8 cellular contexts compared by ENCODE assay signal in the genomic region with DNA sequence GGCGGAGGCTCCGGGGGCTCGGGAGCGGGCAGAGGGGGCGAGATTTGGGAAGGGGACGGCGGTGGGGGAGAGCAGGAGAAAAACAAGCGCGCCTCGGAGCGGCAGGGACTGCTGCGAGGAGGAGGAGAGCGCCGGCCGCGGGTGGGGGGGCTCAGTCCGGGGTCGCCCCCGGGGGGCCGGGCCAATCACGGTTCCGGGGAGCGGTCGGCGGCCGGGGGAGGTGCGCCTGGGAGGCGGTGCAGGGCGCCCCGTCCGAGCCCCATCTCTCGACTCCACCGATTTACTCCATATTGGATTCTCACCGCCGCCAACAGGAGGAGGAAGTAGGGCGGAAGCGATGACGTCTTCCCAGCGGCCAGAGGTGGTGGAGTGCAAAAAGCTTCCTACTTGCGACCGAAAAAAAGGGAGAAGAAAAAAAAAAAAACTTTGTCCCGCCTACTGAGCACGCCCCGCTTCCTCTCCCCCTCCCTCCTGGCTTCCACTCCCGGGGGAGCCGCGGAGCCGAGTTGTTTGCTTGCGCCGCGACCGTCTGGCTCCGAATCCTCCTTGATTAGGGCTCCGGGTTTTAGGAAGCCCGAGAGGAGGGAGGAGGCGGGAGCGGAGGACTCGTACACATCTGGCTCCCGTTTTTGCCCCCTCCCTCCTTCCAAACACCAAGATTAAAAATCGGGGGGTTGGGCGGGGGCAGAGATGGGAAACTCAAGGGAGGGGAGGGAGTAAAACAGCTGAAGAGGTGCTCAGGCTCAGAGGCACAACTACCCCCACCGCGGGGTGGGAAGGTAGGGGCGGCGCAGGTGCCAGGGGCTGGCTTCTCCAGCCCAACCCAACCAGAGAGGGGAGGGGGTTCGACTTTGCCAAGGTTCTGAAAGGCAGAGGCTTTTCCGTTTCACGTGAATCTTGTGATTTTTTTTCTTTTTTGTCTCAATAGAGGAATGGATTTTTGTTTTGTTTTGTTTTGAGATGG. TPM values are rescaled to one million over a fixed set of nuclear protein-coding genes. Genes with fewer than 3 reads are reported as not detected.
DNase-seq lines count a peak whose midpoint lies in the region; ATAC-seq and TF ChIP-seq lines count a peak whose summit lies in the region.

A gene with protein sequence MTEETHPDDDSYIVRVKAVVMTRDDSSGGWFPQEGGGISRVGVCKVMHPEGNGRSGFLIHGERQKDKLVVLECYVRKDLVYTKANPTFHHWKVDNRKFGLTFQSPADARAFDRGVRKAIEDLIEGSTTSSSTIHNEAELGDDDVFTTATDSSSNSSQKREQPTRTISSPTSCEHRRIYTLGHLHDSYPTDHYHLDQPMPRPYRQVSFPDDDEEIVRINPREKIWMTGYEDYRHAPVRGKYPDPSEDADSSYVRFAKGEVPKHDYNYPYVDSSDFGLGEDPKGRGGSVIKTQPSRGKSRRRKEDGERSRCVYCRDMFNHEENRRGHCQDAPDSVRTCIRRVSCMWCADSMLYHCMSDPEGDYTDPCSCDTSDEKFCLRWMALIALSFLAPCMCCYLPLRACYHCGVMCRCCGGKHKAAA (minus strand): TSS at position 373 of the 964 bp plus-strand sequence. CDS start 612 bp downstream, outside the sequence.

- peaks cover 19% of the 10 kb centered on the region for H3K4me1 ChIP-seq in effector memory CD4-positive, alpha-beta T cell (ENCODE audit: control insufficient read depth, insufficient read depth, low read length, poor library complexity, severe bottlenecking)

- H3K4me1 Mint-ChIP-seq in activated CD8-positive, alpha-beta T cell treated with anti-CD3 and anti-CD28 coated beads for 36 hours (ENCODE audit: low read depth): peaks cover 18% of the 10 kb centered on the region

- H3K9me3 Mint-ChIP-seq in activated CD8-positive, alpha-beta T cell treated with anti-CD3 and anti-CD28 coated beads for 36 hours: no peaks in the 10 kb centered on the region

- H3K27ac Mint-ChIP-seq in activated CD8-positive, alpha-beta T cell treated with anti-CD3 and anti-CD28 coated beads for 36 hours: peak within 1 kb of the TSS; percentile 81

- intact Hi-C loops in activated CD8-positive, alpha-beta T cell treated with anti-CD3 and anti-CD28 coated beads for 36 hours (cut with micrococcal nuclease): no loop called here

- DNase-seq in AG10803 (ENCODE audit: low read depth): peak; percentile 98
- peak; percentile 45 for DNase-seq in GM19238 (ENCODE audit: insufficient read length, low spot score)
- peak; percentile 79 for DNase-seq in HPDE6-E6E7 (ENCODE audit: extremely low spot score)
- peak; percentile 87 for DNase-seq in NCI-H82 treated with DMSO at 0.1 percent for 48 hours (lab: John Stamatoyannopoulos, UW; ENCODE audit: unreplicated experiment)
- DNase-seq in activated CD8-positive, alpha-beta T cell treated with anti-CD3 and anti-CD28 coated beads for 36 hours: peak; percentile 84
- DNase-seq in effector memory CD4-positive, alpha-beta T cell: peak; percentile 66 to 73 (median 67)
- peak; percentile 94 to 98 for DNase-seq in lung microvascular endothelial cell (ENCODE audit: low read depth in 2 of 2)
- peak; percentile 44 to 66 (median 58) for DNase-seq in stimulated activated CD4-positive, alpha-beta T cell treated with anti-CD3 and anti-CD28 coated beads, TNF-alpha, amount 100 ng/mL, for 48 hours (ENCODE audit: low read depth in 3 of 3)

- no peaks in the 10 kb centered on the region for H3K36me3 ChIP-seq in effector memory CD4-positive, alpha-beta T cell (ENCODE audit: control insufficient read depth, insufficient read depth, low read length)

- peaks cover 44% of the 10 kb centered on the region for H3K27me3 Mint-ChIP-seq in activated CD8-positive, alpha-beta T cell treated with anti-CD3 and anti-CD28 coated beads for 36 hours

- H3K27me3 ChIP-seq in effector memory CD4-positive, alpha-beta T cell (replicated peaks; ENCODE audit: control insufficient read depth, insufficient read depth, low read length, poor library complexity, severe bottlenecking): peaks cover 27% of the 10 kb centered on the region

- POLR2A ChIA-PET in activated CD8-positive, alpha-beta T cell treated with anti-CD3 and anti-CD28 coated beads for 36 hours (lab: Charles Lee): no interaction called here

- peak; percentile 46 for ATAC-seq in activated CD8-positive, alpha-beta T cell treated with anti-CD3 and anti-CD28 coated beads for 36 hours

- no peaks in the 10 kb centered on the region for H3K9me3 ChIP-seq in effector memory CD4-positive, alpha-beta T cell (ENCODE audit: control insufficient read depth, low read length)

- H3K27ac ChIP-seq in effector memory CD4-positive, alpha-beta T cell (ENCODE audit: insufficient read depth, low read length, poor library complexity, severe bottlenecking): peak within 1 kb of the TSS; percentile 40

- no peaks in the 10 kb centered on the region for H3K36me3 Mint-ChIP-seq in activated CD8-positive, alpha-beta T cell treated with anti-CD3 and anti-CD28 coated beads for 36 hours (ENCODE audit: low read depth)

- TF ChIP-seq CTCF in AG10803 (conservative IDR thresholded peaks at IDR 0.05; ENCODE audit: low read length): no peak
- no peak for TF ChIP-seq CTCF in activated CD8-positive, alpha-beta T cell treated with anti-CD3 and anti-CD28 coated beads for 36 hours (IDR thresholded peaks at IDR 0.05)

- peak within 1 kb of the TSS; percentile 85 for H3K4me3 ChIP-seq in AG10803 (ENCODE audit: low read length)
- H3K4me3 ChIP-seq in effector memory CD4-positive, alpha-beta T cell (ENCODE audit: insufficient read depth, low read depth, low read length, poor library complexity, severe bottlenecking): peak within 1 kb of the TSS; percentile 89

- CTCF ChIA-PET in activated CD8-positive, alpha-beta T cell treated with anti-CD3 and anti-CD28 coated beads for 36 hours (lab: Charles Lee): interaction anchor here (1.6 kb wide), 1 partner anchor 132 kb away, joined by 3 read pairs; no protein-coding TSS in a partner anchor

- H3K4me3 Mint-ChIP-seq in activated CD8-positive, alpha-beta T cell treated with anti-CD3 and anti-CD28 coated beads for 36 hours: peak within 1 kb of the TSS; percentile 88

RNA-seq across cellular contexts. Expression of the gene that starts here (rescaled TPM):
- total RNA-seq in activated CD8-positive, alpha-beta T cell treated with anti-CD3 and anti-CD28 coated beads for 36 hours: 1 to 10 TPM; 5.9 to 6.7 TPM
- total RNA-seq in lung microvascular endothelial cell: 1.7 and 2.0 TPM in 2 replicates

Comparison
In these comparisons a context has a peak if more than half of its experiments do, and no peak if none do; other contexts are left out.
1. Peak in every context shown above with its lines: DNase-seq, ATAC-seq, H3K4me3 ChIP-seq and H3K27ac ChIP-seq.
2. DNase-seq: peak in every context shown above with its lines; median percentile 98 in AG10803; 96 in lung microvascular endothelial cell; 87 in NCI-H82 treated with DMSO at 0.1 percent for 48 hours; 84 in activated CD8-positive, alpha-beta T cell treated with anti-CD3 and anti-CD28 coated beads for 36 hours; 79 in HPDE6-E6E7; 67 in effector memory CD4-positive, alpha-beta T cell; 58 in stimulated activated CD4-positive, alpha-beta T cell treated with anti-CD3 and anti-CD28 coated beads, TNF-alpha, amount 100 ng/mL, for 48 hours; 45 in GM19238.